7 cellular contexts compared by ENCODE assay signal in the genomic region with DNA sequence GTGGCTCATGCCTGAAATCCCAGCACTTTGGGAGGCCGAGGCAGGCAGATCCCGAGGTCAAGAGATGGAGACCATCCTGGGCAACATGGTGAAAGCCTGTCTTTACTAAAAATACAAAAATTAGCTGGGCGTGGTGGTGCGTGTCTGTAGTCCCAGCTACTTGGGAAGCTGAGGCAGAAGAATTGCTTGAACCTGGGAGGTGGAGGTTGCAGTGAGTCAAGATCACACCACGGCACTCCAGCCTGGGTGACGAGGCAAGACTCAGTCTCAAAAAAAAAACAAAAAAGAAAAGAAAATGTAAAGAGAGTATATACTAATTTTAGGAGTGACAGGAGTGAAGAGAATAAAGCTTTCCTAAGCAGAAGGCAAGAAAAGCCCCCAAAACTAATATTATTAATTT. TPM values are rescaled to one million over a fixed set of nuclear protein-coding genes. Genes with fewer than 3 reads are reported as not detected.
DNase-seq lines count a peak whose midpoint lies in the region; ATAC-seq and TF ChIP-seq lines count a peak whose summit lies in the region.
"Not testable (repeated sequence)": the region's sequence is repeated elsewhere in the genome, so short reads cannot be mapped to it uniquely, and the experiment has no call there.

No MANE protein-coding gene starts in this region.

- H3K9ac ChIP-seq in KMS-11 = peak overlapping the region; percentile 96

- 44 to 66% (median 50%) methylated on average over 6 of the region's 6 CpGs for WGBS in spleen, 5 donors

- H3K4me1 ChIP-seq in CD4-positive, alpha-beta memory T cell (ENCODE audit: insufficient read depth, low read length) = peaks cover 53% of the 10 kb centered on the region
- H3K4me1 ChIP-seq in KMS-11 (ENCODE audit: low read depth, poor library complexity, severe bottlenecking) = peaks cover 57% of the 10 kb centered on the region
- peaks cover 57 to 91% (median 81%) of the 10 kb centered on the region in 6 donors for H3K4me1 ChIP-seq in spleen

- not testable (repeated sequence) for H3K9me3 Mint-ChIP-seq in CD4-positive, alpha-beta memory T cell; activated B cell treated with CpG ODN at 0.5 μM for 24 hours; activated T-cell treated with anti-CD3 and anti-CD28 coated beads, Interleukin-2, amount 50 U/mL, for 24 hours; activated naive CD4-positive, alpha-beta T cell treated with anti-CD3 and anti-CD28 coated beads, Interleukin-2, amount 50 U/mL, for 24 hours; effector memory CD8-positive, alpha-beta T cell

- not testable (repeated sequence) for ATAC-seq in activated B cell treated with CpG ODN at 0.5 μM for 24 hours (ENCODE audit: low read depth); effector memory CD8-positive, alpha-beta T cell (replicated peaks)

- H3K4me3 ChIP-seq in CD4-positive, alpha-beta memory T cell (ENCODE audit: low read length in 2 of 2) = peak overlapping the region; percentile 25
- not testable (repeated sequence) for H3K4me3 ChIP-seq in KMS-11 (IDR thresholded peaks at IDR 0.05; ENCODE audit: insufficient read depth, low read depth, low read length)
- H3K4me3 ChIP-seq in spleen = peak overlapping the region in 6 of 8 donors; percentile 5 to 69 (median 47)

- peaks cover 44 to 66% (median 54%) of the 10 kb centered on the region in 4 donors for H3K4me1 Mint-ChIP-seq in CD4-positive, alpha-beta memory T cell
- H3K4me1 Mint-ChIP-seq in activated B cell treated with CpG ODN at 0.5 μM for 24 hours = peaks cover 88% of the 10 kb centered on the region
- H3K4me1 Mint-ChIP-seq in activated T-cell treated with anti-CD3 and anti-CD28 coated beads, Interleukin-2, amount 50 U/mL, for 24 hours (ENCODE audit: low read depth) = peaks cover 84% of the 10 kb centered on the region
- peaks cover 69% of the 10 kb centered on the region for H3K4me1 Mint-ChIP-seq in activated naive CD4-positive, alpha-beta T cell treated with anti-CD3 and anti-CD28 coated beads, Interleukin-2, amount 50 U/mL, for 24 hours
- H3K4me1 Mint-ChIP-seq in effector memory CD8-positive, alpha-beta T cell (ENCODE audit: low read depth in 2 of 2) = peaks cover 52 to 78% of the 10 kb centered on the region in 2 donors

- H3K27ac ChIP-seq in CD4-positive, alpha-beta memory T cell (ENCODE audit: low read depth, low read length) = peak overlapping the region; percentile 33
- H3K27ac ChIP-seq in KMS-11 = peak overlapping the region; percentile 98
- peak overlapping the region in 7 of 8 donors; percentile 92 to 98 (median 94) for H3K27ac ChIP-seq in spleen

- peak overlapping the region; percentile 84 to 98 (median 92) for H3K4me3 Mint-ChIP-seq in CD4-positive, alpha-beta memory T cell
- peak overlapping the region; percentile 72 for H3K4me3 Mint-ChIP-seq in activated B cell treated with CpG ODN at 0.5 μM for 24 hours
- H3K4me3 Mint-ChIP-seq in activated T-cell treated with anti-CD3 and anti-CD28 coated beads, Interleukin-2, amount 50 U/mL, for 24 hours = peak overlapping the region; percentile 81
- H3K4me3 Mint-ChIP-seq in activated naive CD4-positive, alpha-beta T cell treated with anti-CD3 and anti-CD28 coated beads, Interleukin-2, amount 50 U/mL, for 24 hours = peak overlapping the region; percentile 95
- H3K4me3 Mint-ChIP-seq in effector memory CD8-positive, alpha-beta T cell = peak overlapping the region; percentile 96 to 97

- not testable (repeated sequence) for H3K36me3 ChIP-seq in CD4-positive, alpha-beta memory T cell (ENCODE audit: insufficient read depth, low read length); KMS-11 (ENCODE audit: insufficient read depth)
- H3K36me3 ChIP-seq in spleen = peaks cover 0 to 14% (median 0%) of the 10 kb centered on the region in 6 donors

- H2AFZ ChIP-seq in KMS-11 (ENCODE audit: low read depth) = not testable (repeated sequence)

- TF ChIP-seq CTCF in KMS-11 (conservative IDR thresholded peaks at IDR 0.05; ENCODE audit: low read depth, low read length); activated B cell treated with CpG ODN at 0.5 μM for 24 hours (IDR thresholded peaks at IDR 0.05); spleen (IDR thresholded peaks at IDR 0.05 in 8 of 11, conservative IDR thresholded peaks at IDR 0.05 in 3 of 11): not testable (repeated sequence)

- H3K36me3 Mint-ChIP-seq in CD4-positive, alpha-beta memory T cell = peaks cover 17 to 61% of the 10 kb centered on the region in 2 donors
- H3K36me3 Mint-ChIP-seq in activated B cell treated with CpG ODN at 0.5 μM for 24 hours (ENCODE audit: low read depth) = peaks cover 63% of the 10 kb centered on the region
- H3K36me3 Mint-ChIP-seq in activated T-cell treated with anti-CD3 and anti-CD28 coated beads, Interleukin-2, amount 50 U/mL, for 24 hours (ENCODE audit: low read depth) = peaks cover 45% of the 10 kb centered on the region
- peaks cover 20% of the 10 kb centered on the region for H3K36me3 Mint-ChIP-seq in activated naive CD4-positive, alpha-beta T cell treated with anti-CD3 and anti-CD28 coated beads, Interleukin-2, amount 50 U/mL, for 24 hours
- peaks cover 51% of the 10 kb centered on the region for H3K36me3 Mint-ChIP-seq in effector memory CD8-positive, alpha-beta T cell (ENCODE audit: insufficient read depth)

- H3K27ac Mint-ChIP-seq in CD4-positive, alpha-beta memory T cell = peak overlapping the region; percentile 87 to 98 (median 91)
- peak overlapping the region; percentile 81 for H3K27ac Mint-ChIP-seq in activated B cell treated with CpG ODN at 0.5 μM for 24 hours
- H3K27ac Mint-ChIP-seq in activated T-cell treated with anti-CD3 and anti-CD28 coated beads, Interleukin-2, amount 50 U/mL, for 24 hours = peak overlapping the region; percentile 96
- peak overlapping the region; percentile 97 for H3K27ac Mint-ChIP-seq in activated naive CD4-positive, alpha-beta T cell treated with anti-CD3 and anti-CD28 coated beads, Interleukin-2, amount 50 U/mL, for 24 hours
- peak overlapping the region; percentile 86 to 89 for H3K27ac Mint-ChIP-seq in effector memory CD8-positive, alpha-beta T cell

- intact Hi-C loops in CD4-positive, alpha-beta memory T cell (cut with micrococcal nuclease) = loop anchor here (5.0 kb wide), 1 partner anchor 36 kb away; no protein-coding TSS in a partner anchor
- intact Hi-C loops in activated B cell treated with CpG ODN at 0.5 μM for 24 hours (cut with micrococcal nuclease) = not testable (repeated sequence)
- intact Hi-C loops in spleen (cut with DNase I; ENCODE audit: low total_unique reads) = loop anchor here (10.0 kb wide), 1 partner anchor 77 kb away; no protein-coding TSS in a partner anchor

- H4K20me1 ChIP-seq in KMS-11 (ENCODE audit: insufficient read depth) = peaks cover 13% of the 10 kb centered on the region

- not testable (repeated sequence) for H3K9me3 ChIP-seq in CD4-positive, alpha-beta memory T cell (ENCODE audit: control insufficient read depth in 1 of 2, low read length in 2 of 2); spleen

- TF ChIP-seq POLR2A in spleen (IDR thresholded peaks at IDR 0.05) = not testable (repeated sequence)

- peaks cover 100% of the 10 kb centered on the region for H3K79me2 ChIP-seq in KMS-11 (ENCODE audit: insufficient read depth, low read depth)

- DNase-seq in CD4-positive, alpha-beta memory T cell = peak in 1 of 5 donors; percentile 46
- DNase-seq in activated B cell treated with CpG ODN at 0.5 μM for 24 hours; effector memory CD8-positive, alpha-beta T cell; spleen: not testable (repeated sequence)
- peak; percentile 48 for DNase-seq in activated T-cell treated with anti-CD3 and anti-CD28 coated beads, Interleukin-2, amount 50 U/mL, for 24 hours

- CTCF ChIA-PET in CD4-positive, alpha-beta memory T cell (lab: Charles Lee; ENCODE audit: partially characterized antibody) = interaction anchor here (1.4 to 2.3 kb wide), 6 partner anchors 15 to 83 kb away, joined by 3 to 11 read pairs (median 6); partner anchors contain the start of gene WBP4
- CTCF ChIA-PET in activated B cell treated with CpG ODN at 0.5 μM for 24 hours (lab: Charles Lee) = interaction anchor here (1.4 kb wide), 1 partner anchor 76 kb away, joined by 6 read pairs; no protein-coding TSS in a partner anchor

- not testable (repeated sequence) for H3K27me3 Mint-ChIP-seq in CD4-positive, alpha-beta memory T cell; activated B cell treated with CpG ODN at 0.5 μM for 24 hours; activated T-cell treated with anti-CD3 and anti-CD28 coated beads, Interleukin-2, amount 50 U/mL, for 24 hours; activated naive CD4-positive, alpha-beta T cell treated with anti-CD3 and anti-CD28 coated beads, Interleukin-2, amount 50 U/mL, for 24 hours; effector memory CD8-positive, alpha-beta T cell

- POLR2A ChIA-PET in CD4-positive, alpha-beta memory T cell (lab: Charles Lee; ENCODE audit: partially characterized antibody) = interaction anchor here (0.8 to 19.9 kb wide), 5 partner anchors 15 to 82 kb away, joined by 3 to 226 read pairs (median 31); partner anchors contain the start of genes ELF1 and WBP4
- POLR2A ChIA-PET in activated B cell treated with CpG ODN at 0.5 μM for 24 hours (lab: Charles Lee) = interaction anchor here (0.6 to 1.5 kb wide), 4 partner anchors 30 to 277 kb away, joined by 3 to 5 read pairs (median 4); no protein-coding TSS in a partner anchor

- H3K27me3 ChIP-seq in CD4-positive, alpha-beta memory T cell (ENCODE audit: insufficient read depth, low read length); KMS-11 (ENCODE audit: insufficient read depth, low read depth); spleen (replicated peaks in 1 of 7): not testable (repeated sequence)

- H3K4me2 ChIP-seq in KMS-11 = peak overlapping the region; percentile 81

RNA-seq across cellular contexts. Expression of gene ELF1, which starts 41.0 kb away (rescaled TPM):
- 100 to 1,000 TPM; 188 to 192 TPM for total RNA-seq in CD4-positive, alpha-beta memory T cell
- polyA plus RNA-seq in CD4-positive, alpha-beta memory T cell = 100 to 1,000 TPM; 136 to 149 TPM
- total RNA-seq in activated B cell treated with CpG ODN at 0.5 μM for 24 hours = 129 and 136 TPM in 2 replicates
- 100 to 1,000 TPM; 107 to 146 (median 124) TPM for total RNA-seq in spleen
- polyA plus RNA-seq in spleen = 10 to 100 TPM; 18.0 to 33.7 (median 28.3) TPM

Comparison
In these comparisons a context has a peak if more than half of its experiments do, and no peak if none do; other contexts are left out.
1. H3K27ac ChIP-seq: peak in every context shown above with its lines; median percentile 98 in KMS-11; 94 in spleen; 33 in CD4-positive, alpha-beta memory T cell.